ENCODE assay signal across 17 cellular contexts in genomic region chr2:212311807-212312404, GRCh38.
DNase-seq lines count a peak whose midpoint lies in the region; ATAC-seq and TF ChIP-seq lines count a peak whose summit lies in the region.
"Had no signal": no experiment of that assay in that cellular context is flagged by ENCODE, and none has a peak within 500 bp of the region (broad histone marks: within the 10 kb centered on the region; RNA-seq: fewer than 3 reads in every experiment).

No MANE protein-coding gene starts in this region.

- peaks cover 22% of the 10 kb centered on the region for H3K4me1 Mint-ChIP-seq in mesothelial cell of epicardium
- H3K4me1 Mint-ChIP-seq: B cell; CD4-positive, CD25-positive, alpha-beta regulatory T cell; CD8-positive, alpha-beta memory T cell; GM23338 had no signal

- H3K4me3 Mint-ChIP-seq in mesothelial cell of epicardium = no peak overlapping the region
- H3K4me3 Mint-ChIP-seq: B cell; CD4-positive, CD25-positive, alpha-beta regulatory T cell; CD8-positive, alpha-beta memory T cell; GM23338; HFFc6 had no signal

- peaks cover 9% of the 10 kb centered on the region for H3K4me1 ChIP-seq in HEK293 (ENCODE audit: control insufficient read depth, insufficient read depth, low read length)
- H3K4me1 ChIP-seq in transverse colon = no peaks in the 10 kb centered on the region

- no peaks in the 10 kb centered on the region for H3K36me3 Mint-ChIP-seq in mesothelial cell of epicardium
- H3K36me3 Mint-ChIP-seq: CD4-positive, CD25-positive, alpha-beta regulatory T cell; CD8-positive, alpha-beta memory T cell had no signal

- TF ChIP-seq EP300 in transverse colon (IDR thresholded peaks at IDR 0.05; ENCODE audit: low read depth) = no peak

- ATAC-seq in SK-N-SH treated with all-trans-retinoic acid at 6 μM for 48 hours = peak; percentile 47; the same call in 2 of the 3 replicates
- ATAC-seq in GM18502 (IDR thresholded peaks at IDR 0.05; ENCODE audit: poor library complexity, unreplicated experiment) = no peak
- ATAC-seq in HG03175 (IDR thresholded peaks at IDR 0.05; ENCODE audit: unreplicated experiment) = no peak
- ATAC-seq: GM23338 had no signal

- H3K36me3 ChIP-seq in HEK293 (ENCODE audit: control insufficient read depth in 2 of 2, insufficient read depth in 1 of 2, low read length in 2 of 2) (no peaks in the 10 kb centered on the region), transverse colon (no peaks in the 10 kb centered on the region)

- H3K27ac ChIP-seq in HEK293 (ENCODE audit: extremely low read depth, low read depth, low read length) = no peak overlapping the region
- no peak overlapping the region for H3K27ac ChIP-seq in transverse colon

- no peaks in the 10 kb centered on the region for H3K9me3 Mint-ChIP-seq in mesothelial cell of epicardium
- H3K9me3 Mint-ChIP-seq: GM23338, HFFc6 had no signal

- CTCF ChIA-PET in HEK293 (lab: Yijun Ruan, JAX) = no interaction called here

- peak overlapping the region; percentile 37 for H3K27ac Mint-ChIP-seq in mesothelial cell of epicardium
- H3K27ac Mint-ChIP-seq: B cell; CD4-positive, CD25-positive, alpha-beta regulatory T cell; CD8-positive, alpha-beta memory T cell; GM23338; HFFc6 had no signal

- H3K4me3 ChIP-seq in HEK293 (ENCODE audit: low read depth, low read length) (no peak overlapping the region), transverse colon (no peak overlapping the region)
- H3K4me3 ChIP-seq: GM23338 had no signal

- in situ Hi-C loops in transverse colon (cut with MboI; ENCODE audit: low pct_ligation_motif_present in 1 of 4, low pct_unique_long_range_greater_than_20kb in 1 of 4, low sequenced_read_pairs in 3 of 4) = no loop called here

- TF ChIP-seq CTCF in HEK293 (tag by site-specific recombination; IDR thresholded peaks at IDR 0.05) = no peak
- no peak for TF ChIP-seq CTCF in mesothelial cell of epicardium (IDR thresholded peaks at IDR 0.05; ENCODE audit: unreplicated experiment)
- TF ChIP-seq CTCF in transverse colon (IDR thresholded peaks at IDR 0.05) = no peak

- H3K9me3 ChIP-seq in HEK293 (ENCODE audit: control insufficient read depth, insufficient read depth, low read depth, low read length) (no peaks in the 10 kb centered on the region), transverse colon (no peaks in the 10 kb centered on the region)

- intact Hi-C loops in transverse colon (cut with DNase I; ENCODE audit: low total_unique reads) = no loop called here

- H3K27me3 Mint-ChIP-seq in mesothelial cell of epicardium (ENCODE audit: low read depth) = no peaks in the 10 kb centered on the region
- H3K27me3 Mint-ChIP-seq: B cell; CD8-positive, alpha-beta memory T cell had no signal

- 70 to 93% methylated on average over 2 to 3 of the region's 3 CpGs for WGBS in transverse colon (ENCODE audit: low coverage in 1 of 2), 2 donors

- no peak for TF ChIP-seq POLR2A in transverse colon (IDR thresholded peaks at IDR 0.05)

- DNase-seq in RPMI7951 (ENCODE audit: low read depth) (peak; percentile 1), mesothelial cell of epicardium (ENCODE audit: low spot score in 2 of 2, unreplicated experiment in 2 of 2) (no peak), transverse colon (no peak)
- DNase-seq: C1 segment of cervical spinal cord; CD4-positive, CD25-positive, alpha-beta regulatory T cell; CD8-positive, alpha-beta memory T cell; COR-L47; DMS79 treated with DMSO at 0.1 percent for 48 hours; HCEC 1CT; HFFc6; KG1 had no signal

- H3K27me3 ChIP-seq in transverse colon = no peaks in the 10 kb centered on the region

- POLR2A ChIA-PET in HEK293 (lab: Yijun Ruan, JAX) = no interaction called here

TF ChIP-seq in HEK293, 187 proteins besides CTCF, POLR2A, EP300 and RAD21:
- TF ChIP-seq RBAK (tag by site-specific recombination; IDR thresholded peaks at IDR 0.05) (no peak), PRDM1 (tag by site-specific recombination; IDR thresholded peaks at IDR 0.05) (peak; percentile 58; the same call in 1 of the 2 replicates)

TF ChIP-seq in SK-N-SH treated with all-trans-retinoic acid at 6 μM for 48 hours, 23 proteins besides CTCF, POLR2A, EP300 and RAD21:
- TF ChIP-seq PATZ1 (CRISPR knock-in tag; IDR thresholded peaks at IDR 0.05; ENCODE audit: borderline replicate concordance) (no peak), TCF4 (CRISPR knock-in tag; IDR thresholded peaks at IDR 0.05; ENCODE audit: borderline replicate concordance) (no peak), CSRNP3 (CRISPR knock-in tag; IDR thresholded peaks at IDR 0.05) (no peak), ARNTL (CRISPR knock-in tag; IDR thresholded peaks at IDR 0.05; ENCODE audit: borderline replicate concordance, low read depth) (no peak), CREB5 (CRISPR knock-in tag; IDR thresholded peaks at IDR 0.05; ENCODE audit: low read depth) (no peak), RARB (CRISPR knock-in tag; IDR thresholded peaks at IDR 0.05) (no peak), ZFP30 (CRISPR knock-in tag; IDR thresholded peaks at IDR 0.05) (no peak)
